15 cellular contexts compared by ENCODE assay signal in the genomic region with DNA sequence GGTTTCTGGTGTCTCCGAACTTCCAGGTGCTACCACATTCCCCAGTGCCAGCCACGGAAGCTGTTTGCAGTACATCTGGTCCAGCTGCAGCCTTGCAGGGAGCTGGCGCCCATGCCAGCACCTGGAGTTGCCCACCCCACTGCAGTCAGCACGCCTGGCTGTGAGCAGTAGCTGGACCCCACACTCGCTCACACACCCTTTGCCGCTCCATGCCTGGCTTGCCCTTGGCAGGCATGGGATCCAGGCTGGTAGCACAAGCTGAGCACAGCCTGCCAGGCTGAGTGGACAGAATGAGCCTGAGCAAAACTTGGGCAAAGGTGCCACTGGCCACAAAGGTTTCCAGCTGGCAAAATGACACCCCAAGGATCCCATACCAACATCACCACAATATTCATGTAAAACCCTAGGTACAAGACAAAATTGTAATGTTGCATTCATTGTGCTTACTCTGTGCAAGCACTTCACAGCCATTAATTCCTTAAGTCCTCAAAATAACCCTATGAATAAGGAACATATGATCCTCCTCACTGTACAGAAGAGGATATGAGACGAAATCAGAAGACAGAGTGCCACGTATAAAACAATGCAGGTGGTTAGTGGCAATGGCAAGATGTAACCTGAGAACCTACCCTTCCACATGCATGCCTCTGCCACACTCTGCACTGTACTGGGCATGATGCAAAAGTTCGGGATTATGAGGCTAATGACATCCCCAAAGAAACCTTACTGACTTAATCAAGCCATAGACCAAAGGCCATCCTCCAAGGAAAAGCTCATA.
"Had no signal": no experiment of that assay in that cellular context is flagged by ENCODE, and none has a peak within 500 bp of the region (broad histone marks: within the 10 kb centered on the region; RNA-seq: fewer than 3 reads in every experiment).

No MANE protein-coding gene starts in this region.

- H3K9me3 ChIP-seq: neutrophil had no signal

- H3K4me3 ChIP-seq: lung, spleen had no signal

- H3K36me3 ChIP-seq: neutrophil, spleen had no signal

- H3K27ac ChIP-seq: neutrophil, spleen had no signal

- DNase-seq: activated CD4-positive, alpha-beta memory T cell treated with anti-CD3 and anti-CD28 coated beads for 36 hours; activated CD4-positive, alpha-beta T cell treated with anti-CD3 and anti-CD28 coated beads for 1 hour; activated effector memory CD4-positive, alpha-beta T cell treated with anti-CD3 and anti-CD28 coated beads, Interleukin-2, amount 50 U/mL, for 16 hours; activated T-cell treated with anti-CD3 and anti-CD28 coated beads, Interleukin-2, amount 50 U/mL, for 4 hours; amygdala; effector memory CD8-positive, alpha-beta T cell; naive thymus-derived CD4-positive, alpha-beta T cell; posterior cingulate gyrus; right cardiac atrium; spleen; stimulated activated CD4-positive, alpha-beta T cell treated with anti-CD3 and anti-CD28 coated beads, Interleukin-1b, Interleukin-23, amount 100 ng/mL, for 48 hours; stimulated activated naive CD4-positive, alpha-beta T cell had no signal

- H3K27me3 ChIP-seq: neutrophil, spleen had no signal

- ATAC-seq: activated naive CD4-positive, alpha-beta T cell treated with anti-CD3 and anti-CD28 coated beads, Interleukin-2, amount 50 U/mL, for 72 hours; activated T-cell treated with anti-CD3 and anti-CD28 coated beads, Interleukin-2, amount 50 U/mL, for 4 hours; effector memory CD8-positive, alpha-beta T cell; naive thymus-derived CD4-positive, alpha-beta T cell; right cardiac atrium had no signal
